Comparison of ENCODE assay signal across 8 cellular contexts in the genomic region with DNA sequence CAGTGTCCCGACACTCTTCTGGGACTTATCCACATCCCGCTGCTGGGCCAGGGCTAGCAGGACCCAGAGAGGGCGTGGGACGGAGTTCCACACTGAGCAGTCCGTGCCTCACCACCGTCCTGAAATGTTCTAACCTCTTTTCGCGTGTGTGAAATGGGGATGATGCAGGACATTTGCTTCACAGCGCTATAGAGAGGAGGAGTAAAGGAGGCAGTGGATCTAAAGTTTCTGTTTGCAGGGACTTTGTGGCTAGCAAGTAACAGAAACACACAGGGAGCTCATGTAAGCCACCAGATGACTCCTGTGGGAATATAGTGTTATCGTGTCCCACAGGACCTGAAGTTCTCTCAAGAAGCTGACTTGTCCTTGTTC. TPM values are rescaled to one million over a fixed set of nuclear protein-coding genes. Genes with fewer than 3 reads are reported as not detected.
DNase-seq lines count a peak whose midpoint lies in the region; ATAC-seq, FAIRE-seq and TF ChIP-seq lines count a peak whose summit lies in the region.

No MANE protein-coding gene starts in this region.

- H3K9ac ChIP-seq in rectal smooth muscle tissue (ENCODE audit: low read length), result peak overlapping the region; percentile 86

- peak overlapping the region; percentile 86 for H3K27ac Mint-ChIP-seq in activated CD4-positive, alpha-beta memory T cell treated with anti-CD3 and anti-CD28 coated beads for 36 hours

- H3K27ac ChIP-seq in cardiac muscle cell (peak overlapping the region; percentile 80), rectal smooth muscle tissue (ENCODE audit: low read depth, low read length) (no peak overlapping the region)

- intact Hi-C loops in activated CD4-positive, alpha-beta memory T cell treated with anti-CD3 and anti-CD28 coated beads for 36 hours (cut with micrococcal nuclease), result no loop called here

- POLR2A ChIA-PET in activated CD4-positive, alpha-beta memory T cell treated with anti-CD3 and anti-CD28 coated beads for 36 hours (lab: Charles Lee), result interaction anchor here (1.3 to 1.7 kb wide), 2 partner anchors 53 to 195 kb away, joined by 5 read pairs; no protein-coding TSS in a partner anchor

- H3K36me3 Mint-ChIP-seq in activated T-cell treated with anti-CD3 and anti-CD28 coated beads, Interleukin-2, amount 50 U/mL, for 4 hours (ENCODE audit: insufficient read depth), result peaks cover 10% of the 10 kb centered on the region
- H3K36me3 Mint-ChIP-seq in activated CD4-positive, alpha-beta memory T cell treated with anti-CD3 and anti-CD28 coated beads for 36 hours, result peaks cover 16% of the 10 kb centered on the region

- peak overlapping the region; percentile 100 for H3K4me3 Mint-ChIP-seq in activated T-cell treated with anti-CD3 and anti-CD28 coated beads, Interleukin-2, amount 50 U/mL, for 4 hours
- H3K4me3 Mint-ChIP-seq in activated CD4-positive, alpha-beta memory T cell treated with anti-CD3 and anti-CD28 coated beads for 36 hours, result peak overlapping the region; percentile 83

- H3K4me1 ChIP-seq in cardiac muscle cell (ENCODE audit: low read depth) (peaks cover 7% of the 10 kb centered on the region), rectal smooth muscle tissue (ENCODE audit: control insufficient read depth, insufficient read depth, low read length) (peaks cover 3% of the 10 kb centered on the region)

- no peaks in the 10 kb centered on the region for H3K9me3 Mint-ChIP-seq in activated T-cell treated with anti-CD3 and anti-CD28 coated beads, Interleukin-2, amount 50 U/mL, for 4 hours
- no peaks in the 10 kb centered on the region for H3K9me3 Mint-ChIP-seq in activated CD4-positive, alpha-beta memory T cell treated with anti-CD3 and anti-CD28 coated beads for 36 hours

- TF ChIP-seq CTCF in cardiac muscle cell (IDR thresholded peaks at IDR 0.05; ENCODE audit: low read depth, low read length), result no peak

- peak; percentile 24 to 51 for ATAC-seq in activated T-cell treated with anti-CD3 and anti-CD28 coated beads, Interleukin-2, amount 50 U/mL, for 4 hours
- ATAC-seq in HG03095 (IDR thresholded peaks at IDR 0.05; ENCODE audit: unreplicated experiment), result no peak

- DNase-seq in activated T-cell treated with anti-CD3 and anti-CD28 coated beads, Interleukin-2, amount 50 U/mL, for 4 hours, result no peak
- DNase-seq in activated T-cell treated with anti-CD3 and anti-CD28 coated beads, Interleukin-2, amount 50 U/mL, for 1 hour, result no peak
- DNase-seq in activated CD4-positive, alpha-beta memory T cell treated with anti-CD3 and anti-CD28 coated beads for 36 hours, result peak; percentile 16
- DNase-seq in cardiac muscle cell (ENCODE audit: low read depth in 1 of 2, low spot score in 1 of 2) (peak in 1 of 2 donors; percentile 13), NCI-H2107 (lab: John Stamatoyannopoulos, UW) (no peak), HTR-8/SVneo (ENCODE audit: insufficient read length, low spot score) (no peak)

- peaks cover 9% of the 10 kb centered on the region for H3K36me3 ChIP-seq in cardiac muscle cell
- peaks cover 9% of the 10 kb centered on the region for H3K36me3 ChIP-seq in rectal smooth muscle tissue (ENCODE audit: control insufficient read depth, insufficient read depth, low read length)

- no peaks in the 10 kb centered on the region for H3K27me3 Mint-ChIP-seq in activated T-cell treated with anti-CD3 and anti-CD28 coated beads, Interleukin-2, amount 50 U/mL, for 4 hours (ENCODE audit: low read depth)
- no peaks in the 10 kb centered on the region for H3K27me3 Mint-ChIP-seq in activated CD4-positive, alpha-beta memory T cell treated with anti-CD3 and anti-CD28 coated beads for 36 hours

- H3K4me1 Mint-ChIP-seq in activated T-cell treated with anti-CD3 and anti-CD28 coated beads, Interleukin-2, amount 50 U/mL, for 4 hours (ENCODE audit: low read depth), result peaks cover 24% of the 10 kb centered on the region
- peaks cover 18% of the 10 kb centered on the region for H3K4me1 Mint-ChIP-seq in activated CD4-positive, alpha-beta memory T cell treated with anti-CD3 and anti-CD28 coated beads for 36 hours (ENCODE audit: low read depth)

- H3K4me3 ChIP-seq in cardiac muscle cell (peak overlapping the region; percentile 81), rectal smooth muscle tissue (ENCODE audit: low read length) (peak overlapping the region; percentile 100)

- CTCF ChIA-PET in activated CD4-positive, alpha-beta memory T cell treated with anti-CD3 and anti-CD28 coated beads for 36 hours (lab: Charles Lee), result interaction anchor here (0.7 to 2.4 kb wide), 2 partner anchors 9 to 227 kb away, joined by 3 to 7 read pairs; no protein-coding TSS in a partner anchor

- no peaks in the 10 kb centered on the region for H3K9me3 ChIP-seq in cardiac muscle cell (ENCODE audit: low read depth)

- FAIRE-seq in HTR-8/SVneo (lab: Jason Lieb, UNC), result no peak

- H3K27me3 ChIP-seq in cardiac muscle cell (no peaks in the 10 kb centered on the region), rectal smooth muscle tissue (ENCODE audit: control insufficient read depth, insufficient read depth, low read length) (no peaks in the 10 kb centered on the region)

RNA-seq across cellular contexts. Expression of a gene that starts 0.6 kb away (rescaled TPM):
- total RNA-seq in activated T-cell treated with anti-CD3 and anti-CD28 coated beads, Interleukin-2, amount 50 U/mL, for 4 hours, result 100 to 1,000 TPM; 106 to 138 (median 130) TPM
- 10 to 100 TPM; 54.0 to 56.2 TPM for total RNA-seq in activated CD4-positive, alpha-beta memory T cell treated with anti-CD3 and anti-CD28 coated beads for 36 hours
- 33.8 and 56.5 TPM in 2 replicates for total RNA-seq in cardiac muscle cell
- 54.5 and 74.1 TPM in 2 replicates for polyA plus RNA-seq in cardiac muscle cell

RNA-seq across cellular contexts. Expression of a gene that starts 5.5 kb away (rescaled TPM):
- 10 to 100 TPM; 65.4 to 75.8 (median 68.9) TPM for total RNA-seq in activated T-cell treated with anti-CD3 and anti-CD28 coated beads, Interleukin-2, amount 50 U/mL, for 4 hours
- total RNA-seq in activated CD4-positive, alpha-beta memory T cell treated with anti-CD3 and anti-CD28 coated beads for 36 hours, result 10 to 100 TPM; 72.1 to 76.8 TPM
- 57.6 and 107 TPM in 2 replicates for total RNA-seq in cardiac muscle cell
- 48.1 and 81.6 TPM in 2 replicates for polyA plus RNA-seq in cardiac muscle cell

RNA-seq across cellular contexts. Expression of a gene that starts 29.1 kb away (rescaled TPM):
- total RNA-seq in activated T-cell treated with anti-CD3 and anti-CD28 coated beads, Interleukin-2, amount 50 U/mL, for 4 hours, result 1 to 10 TPM; 1.3 to 3.1 (median 1.4) TPM
- 1 to 10 TPM in 1 of 2 experiments, under 1 TPM in 1; 0.87 to 1.1 TPM for total RNA-seq in activated CD4-positive, alpha-beta memory T cell treated with anti-CD3 and anti-CD28 coated beads for 36 hours
- 0.11 and 0.12 TPM in 2 replicates for total RNA-seq in cardiac muscle cell
- 0.54 TPM in 1 of 2 replicates, not detected in the other for polyA plus RNA-seq in cardiac muscle cell

RNA-seq across cellular contexts. Expression of a gene that starts 36.6 kb away (rescaled TPM):
- total RNA-seq in activated T-cell treated with anti-CD3 and anti-CD28 coated beads, Interleukin-2, amount 50 U/mL, for 4 hours, result 1 to 10 TPM in 1 of 3 donors, under 1 TPM in 2; 0.46 to 1.1 (median 0.61) TPM
- 1 to 10 TPM; 1.4 to 1.5 TPM for total RNA-seq in activated CD4-positive, alpha-beta memory T cell treated with anti-CD3 and anti-CD28 coated beads for 36 hours
- 20.5 and 30.9 TPM in 2 replicates for total RNA-seq in cardiac muscle cell
- polyA plus RNA-seq in cardiac muscle cell, result 14.5 and 15.7 TPM in 2 replicates

RNA-seq across cellular contexts. Expression of a gene that starts 50.3 kb away (rescaled TPM):
- 10 to 100 TPM; 27.7 to 29.9 (median 28.0) TPM for total RNA-seq in activated T-cell treated with anti-CD3 and anti-CD28 coated beads, Interleukin-2, amount 50 U/mL, for 4 hours
- 10 to 100 TPM; 20.8 to 22.8 TPM for total RNA-seq in activated CD4-positive, alpha-beta memory T cell treated with anti-CD3 and anti-CD28 coated beads for 36 hours
- 9.5 and 14.6 TPM in 2 replicates for total RNA-seq in cardiac muscle cell
- 12.3 and 21.4 TPM in 2 replicates for polyA plus RNA-seq in cardiac muscle cell
